23 cellular contexts compared by ENCODE assay signal in genomic region chr5:179171251-179171815, GRCh38.
"Had no signal": no experiment of that assay in that cellular context is flagged by ENCODE, and none has a peak within 500 bp of the region (broad histone marks: within the 10 kb centered on the region; RNA-seq: fewer than 3 reads in every experiment).

No MANE protein-coding gene starts in this region.

- H3K9me3 ChIP-seq: ascending aorta, esophagus muscularis mucosa, mucosa of descending colon, stomach, suprapubic skin, tibial nerve had no signal

- FAIRE-seq: frontal cortex, small intestine, TTC549 had no signal

- H3K4me3 ChIP-seq: ascending aorta, coronary artery, esophagus muscularis mucosa, mucosa of descending colon, stomach, suprapubic skin, tibial nerve had no signal

- H3K27ac Mint-ChIP-seq: activated naive CD4-positive, alpha-beta T cell treated with anti-CD3 and anti-CD28 coated beads, Interleukin-2, amount 50 U/mL, for 24 hours; nephron progenitor cell; stimulated activated memory B cell treated with anti-CD40 and anti-IgM and Interleukin-4, amounts not matched to agents 10 μg/mL and 1 μg/mL and 100 μg/mL, for 72 hours had no signal

- H3K9me3 Mint-ChIP-seq: activated naive CD4-positive, alpha-beta T cell treated with anti-CD3 and anti-CD28 coated beads, Interleukin-2, amount 50 U/mL, for 24 hours; stimulated activated memory B cell treated with anti-CD40 and anti-IgM and Interleukin-4, amounts not matched to agents 10 μg/mL and 1 μg/mL and 100 μg/mL, for 72 hours had no signal

- H3K27ac ChIP-seq: ascending aorta, brain microvascular endothelial cell, coronary artery, esophagus muscularis mucosa, parathyroid adenoma, stomach, suprapubic skin, tibial nerve had no signal

- H3K36me3 ChIP-seq: ascending aorta, esophagus muscularis mucosa, suprapubic skin, tibial nerve had no signal

- H3K4me1 Mint-ChIP-seq: nephron progenitor cell had no signal

- H3K4me3 Mint-ChIP-seq: activated naive CD4-positive, alpha-beta T cell treated with anti-CD3 and anti-CD28 coated beads, Interleukin-2, amount 50 U/mL, for 24 hours; nephron progenitor cell; stimulated activated memory B cell treated with anti-CD40 and anti-IgM and Interleukin-4, amounts not matched to agents 10 μg/mL and 1 μg/mL and 100 μg/mL, for 72 hours had no signal

- H3K9ac ChIP-seq: parathyroid adenoma had no signal

- ATAC-seq: left cardiac atrium; mucosa of descending colon; sciatic nerve; stimulated activated memory B cell treated with anti-CD40 and anti-IgM and Interleukin-4, amounts not matched to agents 10 μg/mL and 1 μg/mL and 100 μg/mL, for 72 hours had no signal

- DNase-seq: activated gamma-delta T cell treated with Interleukin-2 at 50 U/mL for 16 hours; activated T-cell treated with anti-CD3 and anti-CD28 coated beads, Interleukin-2, amount 50 U/mL, for 1 hour; brain microvascular endothelial cell; central memory CD4-positive, alpha-beta T cell; head of caudate nucleus; mesendoderm; mucosa of descending colon; nephron progenitor cell; small intestine; stimulated activated CD4-positive, alpha-beta T cell treated with anti-CD3 and anti-CD28 coated beads, Interleukin-15, amount 100 ng/mL, for 24 hours; stomach had no signal

- H3K27me3 ChIP-seq: ascending aorta, brain microvascular endothelial cell, esophagus muscularis mucosa, suprapubic skin, tibial nerve had no signal

- H2AFZ ChIP-seq: parathyroid adenoma had no signal

- H3K36me3 Mint-ChIP-seq: activated naive CD4-positive, alpha-beta T cell treated with anti-CD3 and anti-CD28 coated beads, Interleukin-2, amount 50 U/mL, for 24 hours; stimulated activated memory B cell treated with anti-CD40 and anti-IgM and Interleukin-4, amounts not matched to agents 10 μg/mL and 1 μg/mL and 100 μg/mL, for 72 hours had no signal

- H3K79me2 ChIP-seq: parathyroid adenoma had no signal

- H3K4me1 ChIP-seq: parathyroid adenoma had no signal
